1 cellular context compared by ENCODE assay signal in the genomic region with DNA sequence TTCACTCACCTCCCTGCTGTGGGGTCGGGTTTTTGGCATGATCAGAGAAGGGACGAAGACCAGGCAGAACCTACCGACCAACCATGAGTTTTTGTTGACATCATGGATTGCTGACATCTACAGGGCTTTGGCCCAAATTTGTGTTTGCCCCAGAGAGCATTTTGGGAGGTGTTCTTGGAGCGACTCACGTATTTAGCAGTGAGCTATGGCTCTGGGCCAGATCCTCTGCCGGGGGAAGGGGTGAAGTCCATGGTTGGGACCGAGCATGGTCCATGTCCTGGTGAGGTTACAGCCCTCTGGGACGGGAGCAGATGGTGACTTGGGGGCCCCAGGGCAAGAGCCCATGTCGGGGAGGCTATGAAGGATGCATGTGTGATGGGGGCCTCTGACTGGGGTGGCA.
TF ChIP-seq lines count a peak whose summit lies in the region.

No MANE protein-coding gene starts in this region.

TF ChIP-seq in IMR-90, 13 proteins besides CTCF, POLR2A, EP300 and RAD21:
- TF ChIP-seq MAFK (IDR thresholded peaks at IDR 0.05; ENCODE audit: low read depth, low read length) (no peak), CEBPB (IDR thresholded peaks at IDR 0.05; ENCODE audit: low read depth, low read length) (no peak), CHD1 (IDR thresholded peaks at IDR 0.05; ENCODE audit: low read depth, low read length) (no peak), SMC3 (IDR thresholded peaks at IDR 0.05; ENCODE audit: low read depth, low read length) (no peak), MAZ (IDR thresholded peaks at IDR 0.05; ENCODE audit: borderline replicate concordance, low read depth, low read length) (no peak)
